ENCODE assay signal across 8 cellular contexts in the genomic region with DNA sequence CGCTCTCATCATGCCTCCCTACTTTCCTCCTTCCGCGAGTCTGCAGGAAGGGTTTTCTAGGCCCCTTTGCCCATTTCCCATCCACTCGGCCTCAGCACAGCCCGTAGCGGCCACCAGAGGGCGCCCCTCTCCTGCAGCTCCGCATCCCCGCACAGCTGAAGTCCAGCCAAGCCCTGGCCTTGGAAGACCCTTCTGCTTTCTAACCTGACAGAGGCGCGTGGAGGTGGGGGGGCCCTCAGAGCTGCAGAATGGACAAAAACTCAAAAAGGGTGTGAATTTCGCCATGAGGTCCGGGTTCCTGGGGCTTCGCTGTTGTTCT.
A peak's percentile ranks its signal among the peaks of the same experiment; 100 is the strongest.
DNase-seq lines count a peak whose midpoint lies in the region; ATAC-seq, FAIRE-seq and TF ChIP-seq lines count a peak whose summit lies in the region.
"Not testable (repeated sequence)": the region's sequence is repeated elsewhere in the genome, so short reads cannot be mapped to it uniquely, and the experiment has no call there.

No MANE protein-coding gene starts in this region.

- not testable (repeated sequence) for H3K27me3 Mint-ChIP-seq in T-cell; activated naive CD8-positive, alpha-beta T cell treated with anti-CD3 and anti-CD28 coated beads, Interleukin-2, amount 10 ng/mL, durations not matched to agents 7 days and 5 days

- ATAC-seq in GM21390 (IDR thresholded peaks at IDR 0.05; ENCODE audit: unreplicated experiment) (peak; percentile 58), HG03139 (IDR thresholded peaks at IDR 0.05; ENCODE audit: unreplicated experiment) (peak; percentile 65), T-cell (replicated peaks in 1 of 4) (peak; percentile 55 to 77 (median 62)), Right ventricle myocardium superior (ENCODE audit: poor library complexity) (peak; percentile 91), mucosa of descending colon (peak; percentile 80), upper lobe of left lung (ENCODE audit: low FRiP score in 2 of 2) (peak; percentile 69 to 84)
- ATAC-seq in activated naive CD8-positive, alpha-beta T cell treated with anti-CD3 and anti-CD28 coated beads, Interleukin-2, amount 10 ng/mL, durations not matched to agents 7 days and 5 days (ENCODE audit: low read depth): peak; percentile 56

- POLR2A ChIA-PET in T-cell (lab: Charles Lee); activated naive CD8-positive, alpha-beta T cell treated with anti-CD3 and anti-CD28 coated beads, Interleukin-2, amount 10 ng/mL, durations not matched to agents 7 days and 5 days (lab: Charles Lee): not testable (repeated sequence)

- peak; percentile 55 for FAIRE-seq in GM18507 (lab: Jason Lieb, UNC)

- H3K36me3 ChIP-seq in mucosa of descending colon (ENCODE audit: low read depth); upper lobe of left lung: not testable (repeated sequence)

- not testable (repeated sequence) for H3K4me1 ChIP-seq in mucosa of descending colon (ENCODE audit: low read depth); upper lobe of left lung

- TF ChIP-seq POLR2A in upper lobe of left lung (IDR thresholded peaks at IDR 0.05): not testable (repeated sequence)

- not testable (repeated sequence) for DNase-seq in GM18507 (ENCODE audit: extremely low spot score, insufficient read length, low read depth); T-cell; activated naive CD8-positive, alpha-beta T cell treated with anti-CD3 and anti-CD28 coated beads, Interleukin-2, amount 10 ng/mL, durations not matched to agents 7 days and 5 days; Right ventricle myocardium superior; mucosa of descending colon; upper lobe of left lung

- H3K4me1 Mint-ChIP-seq in T-cell; activated naive CD8-positive, alpha-beta T cell treated with anti-CD3 and anti-CD28 coated beads, Interleukin-2, amount 10 ng/mL, durations not matched to agents 7 days and 5 days: not testable (repeated sequence)

- CTCF ChIA-PET in T-cell (lab: Charles Lee): not testable (repeated sequence)

- not testable (repeated sequence) for TF ChIP-seq CTCF in mucosa of descending colon (IDR thresholded peaks at IDR 0.05); upper lobe of left lung (IDR thresholded peaks at IDR 0.05)

- intact Hi-C loops in Right ventricle myocardium superior (cut with DNase I); mucosa of descending colon (cut with DNase I, micrococcal nuclease): not testable (repeated sequence)

- WGBS in upper lobe of left lung, 2 donors: no CpG with 5 or more reads among the region's 14 CpGs

- TF ChIP-seq EP300 in upper lobe of left lung (IDR thresholded peaks at IDR 0.05): not testable (repeated sequence)

- not testable (repeated sequence) for H3K9me3 Mint-ChIP-seq in T-cell; activated naive CD8-positive, alpha-beta T cell treated with anti-CD3 and anti-CD28 coated beads, Interleukin-2, amount 10 ng/mL, durations not matched to agents 7 days and 5 days

- not testable (repeated sequence) for H3K27ac Mint-ChIP-seq in T-cell; activated naive CD8-positive, alpha-beta T cell treated with anti-CD3 and anti-CD28 coated beads, Interleukin-2, amount 10 ng/mL, durations not matched to agents 7 days and 5 days

- not testable (repeated sequence) for H3K36me3 Mint-ChIP-seq in T-cell; activated naive CD8-positive, alpha-beta T cell treated with anti-CD3 and anti-CD28 coated beads, Interleukin-2, amount 10 ng/mL, durations not matched to agents 7 days and 5 days

- H3K27ac ChIP-seq in upper lobe of left lung: not testable (repeated sequence)

- not testable (repeated sequence) for H3K4me3 ChIP-seq in mucosa of descending colon, upper lobe of left lung

- not testable (repeated sequence) for H3K9me3 ChIP-seq in mucosa of descending colon, upper lobe of left lung

- H3K4me3 Mint-ChIP-seq in T-cell; activated naive CD8-positive, alpha-beta T cell treated with anti-CD3 and anti-CD28 coated beads, Interleukin-2, amount 10 ng/mL, durations not matched to agents 7 days and 5 days: not testable (repeated sequence)

- not testable (repeated sequence) for H3K27me3 ChIP-seq in upper lobe of left lung
